Comparison of ENCODE assay signal across 10 cellular contexts in genomic region chr21:20997308-20997632, GRCh38. TPM values are rescaled to one million over a fixed set of nuclear protein-coding genes. Genes with fewer than 3 reads are reported as not detected.
DNase-seq lines count a peak whose midpoint lies in the region; ATAC-seq and TF ChIP-seq lines count a peak whose summit lies in the region.
"Had no signal": no experiment of that assay in that cellular context is flagged by ENCODE, and none has a peak within 500 bp of the region (broad histone marks: within the 10 kb centered on the region; RNA-seq: fewer than 3 reads in every experiment).

No MANE protein-coding gene starts in this region.

- no peak overlapping the region for H3K18ac ChIP-seq in trophoblast cell (ENCODE audit: low read length)

- H3K9me3 ChIP-seq in right atrium auricular region (no peaks in the 10 kb centered on the region), trophoblast cell (ENCODE audit: insufficient read depth, low read depth, low read length) (no peaks in the 10 kb centered on the region)

- H2AFZ ChIP-seq in trophoblast cell (ENCODE audit: insufficient read depth, low read length, poor library complexity): peak overlapping the region; percentile 40

- no peak overlapping the region for H3K27ac Mint-ChIP-seq in CD14-positive monocyte
- H3K27ac Mint-ChIP-seq in activated T-helper 17 cell treated with anti-CD3 and anti-CD28 coated beads, Interleukin-2, amount 50 U/mL, for 72 hours: no peak overlapping the region

- H3K14ac ChIP-seq in trophoblast cell (ENCODE audit: low read length): no peak overlapping the region

- H3K4me2 ChIP-seq in trophoblast cell (ENCODE audit: low read length): peak overlapping the region; percentile 71

- DNase-seq in CD14-positive monocyte (ENCODE audit: low spot score): no peak
- DNase-seq in right atrium auricular region (ENCODE audit: low spot score): no peak
- no peak for DNase-seq in trophoblast cell
- DNase-seq in NCI-H526 (lab: John Stamatoyannopoulos, UW): no peak
- DNase-seq in ACHN: no peak
- no peak for DNase-seq in GF-D8 (lab: John Stamatoyannopoulos, UW)
- no peak for DNase-seq in NCI-H2081 (lab: John Stamatoyannopoulos, UW)
- DNase-seq: DND-41 had no signal

- H2BK5ac ChIP-seq in trophoblast cell (ENCODE audit: low read depth, low read length, poor library complexity): no peak overlapping the region

- H3K9me3 Mint-ChIP-seq in CD14-positive monocyte: peaks cover 0 to 4% (median 1%) of the 10 kb centered on the region in 7 donors
- no peaks in the 10 kb centered on the region for H3K9me3 Mint-ChIP-seq in activated T-helper 17 cell treated with anti-CD3 and anti-CD28 coated beads, Interleukin-2, amount 50 U/mL, for 72 hours

- H3K79me1 ChIP-seq in trophoblast cell (ENCODE audit: low read length): no peaks in the 10 kb centered on the region

- H2BK120ac ChIP-seq in trophoblast cell (ENCODE audit: insufficient read depth, low read length, poor library complexity): no peak overlapping the region

- no CpG with 5 or more reads among the region's 20 CpGs for WGBS in trophoblast cell (ENCODE audit: extremely low coverage, insufficient coverage, insufficient read length)

- H3K27me3 Mint-ChIP-seq in CD14-positive monocyte (ENCODE audit: low read depth in 3 of 3): peaks cover 30 to 35% (median 31%) of the 10 kb centered on the region in 3 donors
- no peaks in the 10 kb centered on the region for H3K27me3 Mint-ChIP-seq in activated T-helper 17 cell treated with anti-CD3 and anti-CD28 coated beads, Interleukin-2, amount 50 U/mL, for 72 hours

- H3K36me3 Mint-ChIP-seq in CD14-positive monocyte: no peaks in the 10 kb centered on the region
- H3K36me3 Mint-ChIP-seq in activated T-helper 17 cell treated with anti-CD3 and anti-CD28 coated beads, Interleukin-2, amount 50 U/mL, for 72 hours (ENCODE audit: low read depth): no peaks in the 10 kb centered on the region

- H3K4me3 ChIP-seq in right atrium auricular region (peak overlapping the region; percentile 46 to 56), trophoblast cell (ENCODE audit: low read depth, low read length) (no peak overlapping the region)

- H2AK5ac ChIP-seq in trophoblast cell (ENCODE audit: low read length): no peak overlapping the region

- H4K8ac ChIP-seq in trophoblast cell (ENCODE audit: low read depth, low read length): no peak overlapping the region

- H3K4me1 ChIP-seq in right atrium auricular region (peaks cover 0 to 12% of the 10 kb centered on the region in 2 donors), trophoblast cell (ENCODE audit: control insufficient read depth in 1 of 2, insufficient read depth in 2 of 2, low read length in 2 of 2) (peaks cover 11% of the 10 kb centered on the region in 2 experiments)

- H3K27me3 ChIP-seq in right atrium auricular region (no peaks in the 10 kb centered on the region), trophoblast cell (ENCODE audit: insufficient read depth, low read length) (peaks cover 10% of the 10 kb centered on the region)

- H4K12ac ChIP-seq in trophoblast cell (ENCODE audit: low read depth, low read length): no peak overlapping the region

- H3K36me3 ChIP-seq in right atrium auricular region: no peaks in the 10 kb centered on the region
- H3K36me3 ChIP-seq in trophoblast cell (ENCODE audit: control insufficient read depth in 1 of 2, insufficient read depth in 2 of 2, low read length in 2 of 2): no peaks in the 10 kb centered on the region

- H3K23ac ChIP-seq in trophoblast cell (ENCODE audit: low read length): no peak overlapping the region

- H3K27ac ChIP-seq in right atrium auricular region (peak overlapping the region in 1 of 2 donors; percentile 37), trophoblast cell (ENCODE audit: low read depth, low read length) (no peak overlapping the region)

- H3K79me2 ChIP-seq in trophoblast cell (ENCODE audit: control insufficient read depth, insufficient read depth, low read length, poor library complexity): no peaks in the 10 kb centered on the region

- in situ Hi-C loops in ACHN (cut with HindIII; ENCODE audit: low pct_ligation_motif_present, low pct_unique_long_range_greater_than_20kb, low sequenced_read_pairs): no loop called here

- no peak overlapping the region for H3K4ac ChIP-seq in trophoblast cell (ENCODE audit: low read depth, low read length)

- H3K4me1 Mint-ChIP-seq in CD14-positive monocyte: peaks cover 23% of the 10 kb centered on the region
- H3K4me1 Mint-ChIP-seq in activated T-helper 17 cell treated with anti-CD3 and anti-CD28 coated beads, Interleukin-2, amount 50 U/mL, for 72 hours: no peaks in the 10 kb centered on the region

- no peak overlapping the region for H4K91ac ChIP-seq in trophoblast cell (ENCODE audit: low read depth, low read length)

- TF ChIP-seq CTCF in CD14-positive monocyte (IDR thresholded peaks at IDR 0.05) (no peak), right atrium auricular region (IDR thresholded peaks at IDR 0.05) (no peak)

- peak overlapping the region; percentile 72 to 89 for H3K4me3 Mint-ChIP-seq in CD14-positive monocyte
- peak overlapping the region; percentile 45 for H3K4me3 Mint-ChIP-seq in activated T-helper 17 cell treated with anti-CD3 and anti-CD28 coated beads, Interleukin-2, amount 50 U/mL, for 72 hours

- H2BK12ac ChIP-seq in trophoblast cell (ENCODE audit: low read length): no peak overlapping the region

- H3K9ac ChIP-seq in trophoblast cell (ENCODE audit: low read length): no peak overlapping the region

- peak; percentile 12 for ATAC-seq in activated T-helper 17 cell treated with anti-CD3 and anti-CD28 coated beads, Interleukin-2, amount 50 U/mL, for 72 hours (replicated peaks)
- ATAC-seq: HCT116 had no signal

- intact Hi-C loops in CD14-positive monocyte (cut with micrococcal nuclease): loop anchor here (5.0 kb wide), 1 partner anchor 1795 kb away; no protein-coding TSS in a partner anchor

RNA-seq across cellular contexts. Expression of gene NCAM2, which starts 0.9 kb away (rescaled TPM):
- not detected for polyA plus RNA-seq in CD14-positive monocyte
- not detected for total RNA-seq in activated T-helper 17 cell treated with anti-CD3 and anti-CD28 coated beads, Interleukin-2, amount 50 U/mL, for 72 hours
- total RNA-seq in right atrium auricular region: 1 to 10 TPM; 1.8 to 2.3 TPM
- 0.10 and 0.22 TPM in 2 replicates for polyA plus RNA-seq in trophoblast cell (2013)
